In genomic region chr5:471750-472058, GRCh38 we compare ENCODE assay signal across 8 cellular contexts. TPM values are rescaled to one million over a fixed set of nuclear protein-coding genes. Genes with fewer than 3 reads are reported as not detected.
DNase-seq lines count a peak whose midpoint lies in the region; ATAC-seq and TF ChIP-seq lines count a peak whose summit lies in the region.

No MANE protein-coding gene starts in this region.

- ATAC-seq in GM18873 (IDR thresholded peaks at IDR 0.05; ENCODE audit: low FRiP score, unreplicated experiment) (no peak), GM18505 (IDR thresholded peaks at IDR 0.05; ENCODE audit: unreplicated experiment) (no peak)

- H3K27me3 ChIP-seq in HUES64 (ENCODE audit: insufficient read depth, low read length) (peaks cover 36% of the 10 kb centered on the region), muscle layer of duodenum (ENCODE audit: low read depth, low read length) (peaks cover 12% of the 10 kb centered on the region)

- TF ChIP-seq CTCF in AG09309 (IDR thresholded peaks at IDR 0.05; ENCODE audit: control insufficient read depth, insufficient read depth, low read depth, low read length, missing control alignments) (no peak), astrocyte of the spinal cord (IDR thresholded peaks at IDR 0.05; ENCODE audit: low read depth, low read length) (no peak)

- DNase-seq in AG09309 (ENCODE audit: low read depth), result no peak
- no peak for DNase-seq in astrocyte of the spinal cord (ENCODE audit: low read depth, low spot score)
- no peak for DNase-seq in NCI-H1417 treated with DMSO at 0.1 percent for 48 hours (lab: John Stamatoyannopoulos, UW)
- no peak for DNase-seq in stimulated activated CD4-positive, alpha-beta T cell treated with anti-CD3 and anti-CD28 coated beads, Interleukin-2, amount 100 ng/mL, for 24 hours

- in situ Hi-C loops in astrocyte of the spinal cord (cut with HindIII; ENCODE audit: low sequenced_read_pairs), result no loop called here

- H3K9me3 ChIP-seq in HUES64 (ENCODE audit: insufficient read depth, low read depth, low read length), result no peaks in the 10 kb centered on the region
- H3K9me3 ChIP-seq in muscle layer of duodenum (ENCODE audit: control insufficient read depth in 1 of 2, low read length in 2 of 2), result no peaks in the 10 kb centered on the region

- no peak for TF ChIP-seq POLR2A in GM18505 (IDR thresholded peaks at IDR 0.05; ENCODE audit: borderline replicate concordance, extremely low read depth, insufficient read depth, insufficient read length)

- H3K27ac ChIP-seq in HUES64 (ENCODE audit: low read depth, low read length) (no peak overlapping the region), muscle layer of duodenum (ENCODE audit: low read length) (no peak overlapping the region)

- no peak overlapping the region for H3K9ac ChIP-seq in HUES64 (ENCODE audit: low read depth, low read length)

- H3K4me1 ChIP-seq in HUES64 (ENCODE audit: insufficient read depth, low read length) (no peaks in the 10 kb centered on the region), muscle layer of duodenum (ENCODE audit: control insufficient read depth in 1 of 2, insufficient read depth in 2 of 2, low read length in 2 of 2) (peaks cover 7 to 32% of the 10 kb centered on the region in 2 donors)

- WGBS in HUES64, result 90% methylated on average over 6 of the region's 6 CpGs

- H3K4me3 ChIP-seq in AG09309 (ENCODE audit: control insufficient read depth, low read depth, low read length) (peak overlapping the region; percentile 63), HUES64 (ENCODE audit: low read length) (peak overlapping the region; percentile 70), astrocyte of the spinal cord (ENCODE audit: low read depth, low read length) (peak overlapping the region; percentile 61), muscle layer of duodenum (ENCODE audit: low read depth in 1 of 2, low read length in 2 of 2) (peak overlapping the region; percentile 55 to 80)

- no peaks in the 10 kb centered on the region for H3K36me3 ChIP-seq in HUES64 (ENCODE audit: insufficient read depth, low read length)
- peaks cover 0 to 5% of the 10 kb centered on the region in 2 donors for H3K36me3 ChIP-seq in muscle layer of duodenum (ENCODE audit: control insufficient read depth in 1 of 2, insufficient read depth in 2 of 2, low read length in 2 of 2)

RNA-seq across cellular contexts. Expression of gene EXOC3, which starts 28.7 kb away (rescaled TPM):
- polyA plus RNA-seq in HUES64 (2013, experiment 1 of 2), result 28.1 TPM
- 26.7 TPM for polyA plus RNA-seq in HUES64 (2013, experiment 2 of 2)

RNA-seq across cellular contexts. Expression of gene SLC9A3, which starts 52.5 kb away (rescaled TPM):
- 0.55 TPM for polyA plus RNA-seq in HUES64 (2013, experiment 1 of 2)
- polyA plus RNA-seq in HUES64 (2013, experiment 2 of 2), result 0.70 TPM
